ENCODE assay signal across 9 cellular contexts in genomic region chr12:126874427-126875026, GRCh38.
DNase-seq lines count a peak whose midpoint lies in the region; ATAC-seq, FAIRE-seq and TF ChIP-seq lines count a peak whose summit lies in the region.
"Had no signal": no experiment of that assay in that cellular context is flagged by ENCODE, and none has a peak within 500 bp of the region (broad histone marks: within the 10 kb centered on the region; RNA-seq: fewer than 3 reads in every experiment).

No MANE protein-coding gene starts in this region.

- H3K9me3 ChIP-seq in H1 (ENCODE audit: insufficient read depth in 2 of 2, low read depth in 1 of 2, low read length in 1 of 2) = peaks cover 0 to 2% of the 10 kb centered on the region in 2 experiments; a peak in 1 of 4 replicates

- H4K5ac ChIP-seq in H1 (ENCODE audit: insufficient read length, low read depth, low read length) = no peak overlapping the region

- no peaks in the 10 kb centered on the region for H3K27me3 ChIP-seq in H1 (replicated peaks in 1 of 4; ENCODE audit: control insufficient read depth in 3 of 4, extremely low read depth in 1 of 4, insufficient read depth in 3 of 4, low read length in 3 of 4)

- H3K27ac ChIP-seq in H1 (ENCODE audit: low read depth, low read length) = no peak overlapping the region

- no peak overlapping the region; the same call in 1 of the 2 replicates for H4K8ac ChIP-seq in H1 (ENCODE audit: extremely low read depth, insufficient read depth, low read length)

- H3K23ac ChIP-seq in H1 (ENCODE audit: insufficient read length) = no peak overlapping the region

- FAIRE-seq in H1 (lab: Jason Lieb, UNC) = peak; percentile 28
- FAIRE-seq: G401.6 had no signal

- intact Hi-C loops in activated CD8-positive, alpha-beta T cell treated with anti-CD3 and anti-CD28 coated beads for 36 hours (cut with micrococcal nuclease) = loop anchor here (5.0 kb wide), 1 partner anchor 802 kb away; no protein-coding TSS in a partner anchor

- no peak overlapping the region for H2AK5ac ChIP-seq in H1 (ENCODE audit: low read depth, low read length)

- DNase-seq in SKM-1 (lab: John Stamatoyannopoulos, UW; ENCODE audit: unreplicated experiment) = peak; percentile 2
- no peak for DNase-seq in SKM-1 treated with dmso at 0.1 percent for 144 hours (lab: John Stamatoyannopoulos, UW; ENCODE audit: unreplicated experiment)
- DNase-seq in NCI-H69 (lab: John Stamatoyannopoulos, UW) = peak; percentile 21
- peak; percentile 67 for DNase-seq in activated CD8-positive, alpha-beta T cell treated with anti-CD3 and anti-CD28 coated beads for 36 hours
- peak; percentile 74 to 89 for DNase-seq in H1 (ENCODE audit: low read depth in 1 of 2, low spot score in 2 of 2)
- peak; percentile 70 for DNase-seq in myocyte (ENCODE audit: low read depth)
- peak; percentile 5 to 20 for DNase-seq in stimulated activated CD8-positive, alpha-beta memory T cell treated with anti-CD3 and anti-CD28 coated beads, Interleukin-7, amount 100 ng/mL, for 4 hours (ENCODE audit: low read depth in 2 of 2)

- H4K91ac ChIP-seq in H1 (replicated peaks; ENCODE audit: insufficient read length, low read length) = no peak overlapping the region

- no peak for TF ChIP-seq POLR2A in H1 (IDR thresholded peaks at IDR 0.05; ENCODE audit: control extremely low read depth in 1 of 2, low read depth in 2 of 2, low read length in 2 of 2)

- no peak overlapping the region for H2BK20ac ChIP-seq in H1 (ENCODE audit: low read length)

- peak overlapping the region; percentile 85; the same call in 1 of the 2 replicates for H2AFZ ChIP-seq in H1 (ENCODE audit: low read length)

- no peaks in the 10 kb centered on the region for H3K36me3 Mint-ChIP-seq in activated CD8-positive, alpha-beta T cell treated with anti-CD3 and anti-CD28 coated beads for 36 hours (ENCODE audit: low read depth)

- WGBS in H1 (ENCODE audit: extremely low coverage in 1 of 2, insufficient coverage in 1 of 2, insufficient read length in 1 of 2, insufficient replicate concordance in 2 of 2, low coverage in 1 of 2, low lambda C conversion rate in 2 of 2, missing lambda C conversion rate in 1 of 2), 2 experiments = 39% methylated on average over 8 of the region's 8 CpGs; no CpG with 5 or more reads in 1 of the 2 experiments

- ATAC-seq in HG03025 (IDR thresholded peaks at IDR 0.05; ENCODE audit: low FRiP score, unreplicated experiment) = peak; percentile 69
- ATAC-seq in activated CD8-positive, alpha-beta T cell treated with anti-CD3 and anti-CD28 coated beads for 36 hours = peak; percentile 66

- H3K4me3 ChIP-seq in H1 (ENCODE audit: extremely low read depth in 1 of 4, insufficient read depth in 2 of 4, low read depth in 3 of 4, low read length in 4 of 4) = no peak overlapping the region

- no peak overlapping the region for H3K27ac Mint-ChIP-seq in activated CD8-positive, alpha-beta T cell treated with anti-CD3 and anti-CD28 coated beads for 36 hours

- no peak for TF ChIP-seq EP300 in H1 (IDR thresholded peaks at IDR 0.05; ENCODE audit: borderline replicate concordance in 1 of 2, low read depth in 2 of 2, low read length in 2 of 2)

- H3K4me2 ChIP-seq in H1 (ENCODE audit: insufficient read depth in 1 of 2, low read depth in 2 of 2, low read length in 2 of 2) = no peak overlapping the region

- TF ChIP-seq CTCF in activated CD8-positive, alpha-beta T cell treated with anti-CD3 and anti-CD28 coated beads for 36 hours (IDR thresholded peaks at IDR 0.05) = peak; percentile 88
- TF ChIP-seq CTCF in H1 (IDR thresholded peaks at IDR 0.05; ENCODE audit: control extremely low read depth in 1 of 3, insufficient read depth in 1 of 3, low read depth in 1 of 3, low read length in 3 of 3) = peak; percentile 95 to 97 (median 97)

- CTCF ChIA-PET in activated CD8-positive, alpha-beta T cell treated with anti-CD3 and anti-CD28 coated beads for 36 hours (lab: Charles Lee) = interaction anchor here (0.7 to 3.5 kb wide), 11 partner anchors 10 to 1342 kb away, joined by 3 to 23 read pairs (median 4); no protein-coding TSS in a partner anchor
- CTCF ChIA-PET in H1 (lab: Charles Lee; ENCODE audit: partially characterized antibody) = interaction anchor here (0.7 to 3.9 kb wide), 24 partner anchors 9 to 805 kb away, joined by 3 to 50 read pairs (median 3); no protein-coding TSS in a partner anchor

- no peak overlapping the region; the same call in 1 of the 2 replicates for H3K18ac ChIP-seq in H1 (ENCODE audit: extremely low read depth, low read length)

- H2BK120ac ChIP-seq in H1 (replicated peaks; ENCODE audit: low read depth, low read length) = no peak overlapping the region

- peak; percentile 88 to 91 for TF ChIP-seq RAD21 in H1 (IDR thresholded peaks at IDR 0.05 in 1 of 2, conservative IDR thresholded peaks at IDR 0.05 in 1 of 2; ENCODE audit: low read depth in 2 of 2, low read length in 2 of 2)

- no peak overlapping the region for H2BK15ac ChIP-seq in H1 (ENCODE audit: low read length)

- H3K4me3 Mint-ChIP-seq in activated CD8-positive, alpha-beta T cell treated with anti-CD3 and anti-CD28 coated beads for 36 hours = no peak overlapping the region

- no peak overlapping the region for H2BK12ac ChIP-seq in H1 (ENCODE audit: low read depth, low read length)

- H3K36me3 ChIP-seq in H1 (ENCODE audit: control insufficient read depth in 2 of 4, insufficient read depth in 4 of 4, low read length in 3 of 4) = no peaks in the 10 kb centered on the region; a peak in 1 of 8 replicates

- H3K14ac ChIP-seq in H1 (ENCODE audit: insufficient read length) = no peak overlapping the region

- no peaks in the 10 kb centered on the region for H3K4me1 Mint-ChIP-seq in activated CD8-positive, alpha-beta T cell treated with anti-CD3 and anti-CD28 coated beads for 36 hours (ENCODE audit: low read depth)

- POLR2A ChIA-PET in activated CD8-positive, alpha-beta T cell treated with anti-CD3 and anti-CD28 coated beads for 36 hours (lab: Charles Lee) = no interaction called here
- POLR2A ChIA-PET in H1 (lab: Charles Lee; ENCODE audit: partially characterized antibody) = no interaction called here

- H3K79me2 ChIP-seq in H1 (ENCODE audit: control insufficient read depth in 1 of 2, insufficient read depth in 2 of 2, low read length in 2 of 2) = no peaks in the 10 kb centered on the region

- no peaks in the 10 kb centered on the region for H4K20me1 ChIP-seq in H1 (replicated peaks in 1 of 2; ENCODE audit: control insufficient read depth in 1 of 2, insufficient read depth in 2 of 2, low read length in 2 of 2)

- H3K4me1 ChIP-seq in H1 (replicated peaks in 1 of 4; ENCODE audit: control insufficient read depth in 3 of 4, insufficient read depth in 4 of 4, low read length in 3 of 4) = no peaks in the 10 kb centered on the region

- H3K9me3 Mint-ChIP-seq in activated CD8-positive, alpha-beta T cell treated with anti-CD3 and anti-CD28 coated beads for 36 hours = no peaks in the 10 kb centered on the region

- H2BK5ac ChIP-seq in H1 (ENCODE audit: low read depth, low read length) = no peak overlapping the region

- no peaks in the 10 kb centered on the region for H3K79me1 ChIP-seq in H1 (ENCODE audit: low read depth, low read length)

- H3K23me2 ChIP-seq in H1 (ENCODE audit: low read depth, low read length) = no peaks in the 10 kb centered on the region

- H3K9ac ChIP-seq in H1 (replicated peaks in 1 of 4; ENCODE audit: extremely low read depth in 1 of 4, low read depth in 3 of 4, low read length in 3 of 4) = no peak overlapping the region

- no peak overlapping the region for H3K56ac ChIP-seq in H1 (replicated peaks; ENCODE audit: insufficient read length, low read depth, low read length)

- peaks cover 4% of the 10 kb centered on the region for H3K27me3 Mint-ChIP-seq in activated CD8-positive, alpha-beta T cell treated with anti-CD3 and anti-CD28 coated beads for 36 hours

- H3K4ac ChIP-seq in H1 (replicated peaks; ENCODE audit: insufficient read length, low read depth, low read length) = no peak overlapping the region

TF ChIP-seq in H1, 55 proteins besides CTCF, POLR2A, EP300 and RAD21 (continues in another document):
- no peak for TF ChIP-seq ZNF274 (IDR thresholded peaks at IDR 0.05; ENCODE audit: borderline replicate concordance, extremely low read depth, low read length)
- no peak for TF ChIP-seq SIX5 (IDR thresholded peaks at IDR 0.05; ENCODE audit: low read depth, low read length)
- TF ChIP-seq RBBP5 (IDR thresholded peaks at IDR 0.05; ENCODE audit: borderline replicate concordance, low read depth, low read length) = no peak
- no peak for TF ChIP-seq PHF8 (conservative IDR thresholded peaks at IDR 0.05; ENCODE audit: low read depth, low read length)
- no peak for TF ChIP-seq HDAC6 (IDR thresholded peaks at IDR 0.05; ENCODE audit: low read depth, low read length)
- TF ChIP-seq ATF3 (IDR thresholded peaks at IDR 0.05; ENCODE audit: insufficient read depth, low read depth, low read length) = no peak
- peak in 1 of 2 experiments; percentile 44; a peak in 1 of 4 replicates for TF ChIP-seq HDAC2 (IDR thresholded peaks at IDR 0.05; ENCODE audit: borderline replicate concordance in 1 of 2, low read depth in 2 of 2, low read length in 2 of 2)
- TF ChIP-seq BCL11A (IDR thresholded peaks at IDR 0.05; ENCODE audit: low read depth in 2 of 2, low read length in 2 of 2) = no peak
- TF ChIP-seq USF2 (IDR thresholded peaks at IDR 0.05; ENCODE audit: low read length) = no peak
- no peak for TF ChIP-seq BACH1 (IDR thresholded peaks at IDR 0.05; ENCODE audit: low read length)
- TF ChIP-seq MAFK (IDR thresholded peaks at IDR 0.05; ENCODE audit: low read depth, low read length) = no peak
- TF ChIP-seq POLR2AphosphoS5 (IDR thresholded peaks at IDR 0.05; ENCODE audit: low read depth, low read length) = no peak
- TF ChIP-seq SP1 (IDR thresholded peaks at IDR 0.05; ENCODE audit: low read depth, low read length) = no peak
- no peak for TF ChIP-seq BRCA1 (IDR thresholded peaks at IDR 0.05; ENCODE audit: low read depth, low read length)
- no peak for TF ChIP-seq TCF12 (IDR thresholded peaks at IDR 0.05; ENCODE audit: low read depth, low read length)
- peak; percentile 68; the same call in 1 of the 2 replicates for TF ChIP-seq TEAD4 (IDR thresholded peaks at IDR 0.05; ENCODE audit: low read depth, low read length)
